Comparison of ENCODE assay signal across 8 cellular contexts in the genomic region with DNA sequence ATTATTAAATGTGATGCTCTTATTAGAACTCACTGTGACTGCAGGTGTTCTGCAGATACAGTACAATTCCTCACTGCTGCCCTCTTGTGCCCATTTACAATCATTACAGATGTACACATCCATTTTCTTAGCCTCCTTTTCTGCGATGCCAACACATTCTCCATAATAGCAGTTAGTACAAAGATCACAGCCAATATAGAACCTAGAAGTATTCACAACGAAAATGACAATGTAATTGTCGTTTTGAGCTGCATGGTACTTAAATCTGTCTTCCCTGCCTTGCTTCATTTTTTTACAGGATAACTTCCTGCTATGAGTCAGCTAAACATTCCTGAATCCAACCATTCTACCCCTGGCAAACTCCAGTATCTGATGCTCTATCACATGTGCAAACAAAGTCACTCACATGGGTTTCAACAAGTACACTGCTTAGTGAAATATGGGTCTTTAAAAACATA. TPM values are rescaled to one million over a fixed set of nuclear protein-coding genes. Genes with fewer than 3 reads are reported as not detected.
DNase-seq lines count a peak whose midpoint lies in the region; ATAC-seq and TF ChIP-seq lines count a peak whose summit lies in the region.
"Not testable (repeated sequence)": the region's sequence is repeated elsewhere in the genome, so short reads cannot be mapped to it uniquely, and the experiment has no call there.

No MANE protein-coding gene starts in this region.

- H3K79me2 ChIP-seq in H9 (ENCODE audit: insufficient read depth, low read length) = not testable (repeated sequence)

- H3K23me2 ChIP-seq in H9 (ENCODE audit: insufficient read length, low read depth, low read length, poor library complexity, severe bottlenecking) = not testable (repeated sequence)

- H3K36me3 Mint-ChIP-seq in H9 (ENCODE audit: insufficient read depth in 1 of 3, low read depth in 3 of 3); activated T-helper 2 cell treated with anti-CD3 and anti-CD28 coated beads, Interferon-gamma antibody, Interleukin-2, Interleukin-4, amounts not matched to agents 10 μg/mL and 5 μg/mL and 100 μg/mL, durations not matched to agents 14 hours and 24 hours and 36 hours (ENCODE audit: low read depth); memory B cell: not testable (repeated sequence)

- WGBS in H9 (ENCODE audit: extremely low coverage, insufficient read length, low lambda C conversion rate) = no CpG with 5 or more reads among the region's 3 CpGs
- WGBS in esophagus muscularis mucosa = 0% methylated on average over 3 of the region's 3 CpGs

- H3K27me3 ChIP-seq in H9 (ENCODE audit: insufficient read depth, low read length); esophagus muscularis mucosa: not testable (repeated sequence)

- not testable (repeated sequence) for H3K36me3 ChIP-seq in SK-N-MC (ENCODE audit: insufficient read depth, low read length); esophagus muscularis mucosa

- not testable (repeated sequence) for H3K4ac ChIP-seq in H9 (ENCODE audit: low read depth, low read length)

- not testable (repeated sequence) for H3K23ac ChIP-seq in H9 (ENCODE audit: insufficient read length, low read depth, low read length)

- DNase-seq in H9 (peak; percentile 62), NCI-H2107 (lab: John Stamatoyannopoulos, UW) (peak; percentile 87), SK-N-MC (ENCODE audit: low read depth, low spot score) (peak; percentile 72), memory B cell (ENCODE audit: low spot score in 2 of 2) (peak; percentile 64 to 72)
- peak; percentile 52 for DNase-seq in activated T-helper 2 cell treated with anti-CD3 and anti-CD28 coated beads, Interferon-gamma antibody, Interleukin-2, Interleukin-4, amounts not matched to agents 10 μg/mL and 5 μg/mL and 100 μg/mL, durations not matched to agents 14 hours and 24 hours and 36 hours (ENCODE audit: low spot score)
- DNase-seq in esophagus muscularis mucosa (ENCODE audit: extremely low spot score) = not testable (repeated sequence)
- peak; percentile 60 for DNase-seq in stimulated activated CD4-positive, alpha-beta T cell treated with anti-CD3 and anti-CD28 coated beads, Interleukin-2, amount 100 ng/mL, for 4 hours (ENCODE audit: low read depth)

- not testable (repeated sequence) for H2BK15ac ChIP-seq in H9 (ENCODE audit: low read depth, low read length)

- H3K18ac ChIP-seq in H9 (ENCODE audit: insufficient read length, low read depth, low read length) = not testable (repeated sequence)

- H3K4me3 Mint-ChIP-seq in H9; activated T-helper 2 cell treated with anti-CD3 and anti-CD28 coated beads, Interferon-gamma antibody, Interleukin-2, Interleukin-4, amounts not matched to agents 10 μg/mL and 5 μg/mL and 100 μg/mL, durations not matched to agents 14 hours and 24 hours and 36 hours (ENCODE audit: low read depth); memory B cell: not testable (repeated sequence)

- H3K79me1 ChIP-seq in H9 (ENCODE audit: insufficient read depth, low read depth, low read length, poor library complexity, severe bottlenecking) = not testable (repeated sequence)

- H3K4me1 Mint-ChIP-seq in H9 = peaks cover 15 to 17% of the 10 kb centered on the region in 2 experiments
- peaks cover 28% of the 10 kb centered on the region for H3K4me1 Mint-ChIP-seq in activated T-helper 2 cell treated with anti-CD3 and anti-CD28 coated beads, Interferon-gamma antibody, Interleukin-2, Interleukin-4, amounts not matched to agents 10 μg/mL and 5 μg/mL and 100 μg/mL, durations not matched to agents 14 hours and 24 hours and 36 hours (ENCODE audit: low read depth)
- H3K4me1 Mint-ChIP-seq in memory B cell = peaks cover 14% of the 10 kb centered on the region

- TF ChIP-seq POLR2A in esophagus muscularis mucosa (IDR thresholded peaks at IDR 0.05; ENCODE audit: low read depth) = not testable (repeated sequence)

- H3T11ph ChIP-seq in H9 (ENCODE audit: low read length) = not testable (repeated sequence)

- not testable (repeated sequence) for H3K4me3 ChIP-seq in SK-N-MC, esophagus muscularis mucosa

- not testable (repeated sequence) for H2BK120ac ChIP-seq in H9 (ENCODE audit: low read depth, low read length, poor library complexity, severe bottlenecking)

- not testable (repeated sequence) for H4K91ac ChIP-seq in H9 (ENCODE audit: insufficient read length, low read depth, low read length)

- not testable (repeated sequence) for H2BK20ac ChIP-seq in H9 (ENCODE audit: low read depth, low read length, poor library complexity, severe bottlenecking)

- H3K27ac Mint-ChIP-seq in H9; activated T-helper 2 cell treated with anti-CD3 and anti-CD28 coated beads, Interferon-gamma antibody, Interleukin-2, Interleukin-4, amounts not matched to agents 10 μg/mL and 5 μg/mL and 100 μg/mL, durations not matched to agents 14 hours and 24 hours and 36 hours; memory B cell: not testable (repeated sequence)

- H4K5ac ChIP-seq in H9 (ENCODE audit: insufficient read length, low read depth, low read length) = not testable (repeated sequence)

- H3K9me3 Mint-ChIP-seq in H9; activated T-helper 2 cell treated with anti-CD3 and anti-CD28 coated beads, Interferon-gamma antibody, Interleukin-2, Interleukin-4, amounts not matched to agents 10 μg/mL and 5 μg/mL and 100 μg/mL, durations not matched to agents 14 hours and 24 hours and 36 hours; memory B cell: not testable (repeated sequence)

- TF ChIP-seq EP300 in esophagus muscularis mucosa (IDR thresholded peaks at IDR 0.05) = not testable (repeated sequence)

- not testable (repeated sequence) for H2BK12ac ChIP-seq in H9 (ENCODE audit: insufficient read length, low read depth, low read length)

- H4K20me1 ChIP-seq in H9 (ENCODE audit: control insufficient read depth, insufficient read depth, insufficient read length) = not testable (repeated sequence)

- intact Hi-C loops in activated T-helper 2 cell treated with anti-CD3 and anti-CD28 coated beads, Interferon-gamma antibody, Interleukin-2, Interleukin-4, amounts not matched to agents 10 μg/mL and 5 μg/mL and 100 μg/mL, durations not matched to agents 14 hours and 24 hours and 36 hours (cut with micrococcal nuclease) = not testable (repeated sequence)
- intact Hi-C loops in esophagus muscularis mucosa (cut with DNase I) = loop anchor here (10.0 kb wide), 1 partner anchor 282 kb away; no protein-coding TSS in a partner anchor

- not testable (repeated sequence) for H3K9me3 ChIP-seq in H9 (ENCODE audit: control insufficient read depth, low read depth, low read length); SK-N-MC (ENCODE audit: low read depth, low read length); esophagus muscularis mucosa

- H3K56ac ChIP-seq in H9 (ENCODE audit: insufficient read length, low read depth, low read length) = not testable (repeated sequence)

- peak; percentile 88 for TF ChIP-seq CTCF in C4-2B (conservative IDR thresholded peaks at IDR 0.05)
- peak; percentile 87 for TF ChIP-seq CTCF in H9 (conservative IDR thresholded peaks at IDR 0.05)
- peak; percentile 73 to 81 (median 73) for TF ChIP-seq CTCF in esophagus muscularis mucosa (IDR thresholded peaks at IDR 0.05)

- not testable (repeated sequence) for H4K8ac ChIP-seq in H9 (replicated peaks; ENCODE audit: insufficient read length, low read depth, low read length)

- H3K27me3 Mint-ChIP-seq in H9 (ENCODE audit: low read depth); activated T-helper 2 cell treated with anti-CD3 and anti-CD28 coated beads, Interferon-gamma antibody, Interleukin-2, Interleukin-4, amounts not matched to agents 10 μg/mL and 5 μg/mL and 100 μg/mL, durations not matched to agents 14 hours and 24 hours and 36 hours (ENCODE audit: low read depth); memory B cell: not testable (repeated sequence)

- H2AFZ ChIP-seq in H9 (ENCODE audit: low read length) = not testable (repeated sequence)

- H3K4me2 ChIP-seq in H9 (ENCODE audit: insufficient read depth, insufficient read length, low read length) = not testable (repeated sequence)

- ATAC-seq in memory B cell (ENCODE audit: low read depth) = peak; percentile 53

- H2BK5ac ChIP-seq in H9 (ENCODE audit: insufficient read length, low read length) = not testable (repeated sequence)

- H2AK5ac ChIP-seq in H9 (ENCODE audit: insufficient read length, low read length) = not testable (repeated sequence)

- H3K27ac ChIP-seq in C4-2B; H9 (ENCODE audit: insufficient read length, low read depth, low read length); SK-N-MC: not testable (repeated sequence)
- peak overlapping the region in 3 of 4 donors; percentile 28 to 61 (median 45) for H3K27ac ChIP-seq in esophagus muscularis mucosa (replicated peaks in 1 of 4)

- not testable (repeated sequence) for H3K14ac ChIP-seq in H9 (ENCODE audit: insufficient read depth, low read length)

- not testable (repeated sequence) for H3K4me1 ChIP-seq in H9 (ENCODE audit: insufficient read depth, low read length); esophagus muscularis mucosa

- not testable (repeated sequence) for H3K9ac ChIP-seq in H9 (ENCODE audit: extremely low read depth, insufficient read length, low read length); SK-N-MC (ENCODE audit: insufficient read length)

RNA-seq across cellular contexts. Expression of gene LRRC37A, which starts 8.1 kb away (rescaled TPM):
- total RNA-seq in H9 (2021) (1.9 and 2.0 TPM in 2 replicates), esophagus muscularis mucosa (1 to 10 TPM in 3 of 4 donors, under 1 TPM in 1; 0.83 to 4.2 (median 1.2) TPM)
- 2.1 and 2.9 TPM in 2 replicates for total RNA-seq in activated T-helper 2 cell treated with anti-CD3 and anti-CD28 coated beads, Interferon-gamma antibody, Interleukin-2, Interleukin-4, amounts not matched to agents 10 μg/mL and 5 μg/mL and 100 μg/mL, durations not matched to agents 14 hours and 24 hours and 36 hours
